In genomic region chr6:1146500-1146899, GRCh38 we compare ENCODE assay signal across 7 cellular contexts.
"Had no signal": no experiment of that assay in that cellular context is flagged by ENCODE, and none has a peak within 500 bp of the region (broad histone marks: within the 10 kb centered on the region; RNA-seq: fewer than 3 reads in every experiment).

No MANE protein-coding gene starts in this region.

- H3K4me1 Mint-ChIP-seq: GM23338, H9 had no signal

- H3K4me3 ChIP-seq: GM23338, K562 had no signal

- H3K4me2 ChIP-seq: GM23338 had no signal

- DNase-seq: H9, HCEC 1CT, HFFc6, IMR-90 had no signal

- H3K4me3 Mint-ChIP-seq: GM23338, H9, HFFc6 had no signal

- H2AFZ ChIP-seq: GM23338 had no signal

- H3K27ac Mint-ChIP-seq: GM23338 had no signal

- H3K9me3 Mint-ChIP-seq: GM23338, H9, HFFc6 had no signal

- ATAC-seq: GM23338, K562 had no signal

- H3K27ac ChIP-seq: HL-60 had no signal
